8 cellular contexts compared by ENCODE assay signal in genomic region chr16:66474750-66475199, GRCh38. TPM values are rescaled to one million over a fixed set of nuclear protein-coding genes. Genes with fewer than 3 reads are reported as not detected.
DNase-seq lines count a peak whose midpoint lies in the region; TF ChIP-seq lines count a peak whose summit lies in the region.

No MANE protein-coding gene starts in this region.

- no peak overlapping the region for H3K9ac ChIP-seq in smooth muscle cell (ENCODE audit: low read depth)

- no peaks in the 10 kb centered on the region for H3K9me3 Mint-ChIP-seq in activated CD4-positive, alpha-beta T cell treated with anti-CD3 and anti-CD28 coated beads, Interleukin-2, amount 10 ng/mL, durations not matched to agents 24 days and 14 days

- peak overlapping the region; percentile 77 for H3K27ac Mint-ChIP-seq in activated CD4-positive, alpha-beta T cell treated with anti-CD3 and anti-CD28 coated beads, Interleukin-2, amount 10 ng/mL, durations not matched to agents 24 days and 14 days

- no peaks in the 10 kb centered on the region for H3F3A ChIP-seq in smooth muscle cell (ENCODE audit: low read depth)

- H3K4me1 Mint-ChIP-seq in activated CD4-positive, alpha-beta T cell treated with anti-CD3 and anti-CD28 coated beads, Interleukin-2, amount 10 ng/mL, durations not matched to agents 24 days and 14 days: peaks cover 31% of the 10 kb centered on the region

- no peak overlapping the region for H3K4me3 ChIP-seq in H7 (ENCODE audit: insufficient read depth, low read depth, low read length)
- H3K4me3 ChIP-seq in smooth muscle cell: no peak overlapping the region

- peak overlapping the region; percentile 10 for H3K4me3 Mint-ChIP-seq in activated CD4-positive, alpha-beta T cell treated with anti-CD3 and anti-CD28 coated beads, Interleukin-2, amount 10 ng/mL, durations not matched to agents 24 days and 14 days

- no peak overlapping the region for H3K27ac ChIP-seq in smooth muscle cell (ENCODE audit: low read depth)

- H3K27me3 ChIP-seq in H7 (ENCODE audit: control insufficient read depth, insufficient read depth, low read length) (no peaks in the 10 kb centered on the region; the same call in 1 of the 2 replicates), smooth muscle cell (ENCODE audit: low read depth) (peaks cover 7% of the 10 kb centered on the region)

- no peaks in the 10 kb centered on the region for H4K20me1 ChIP-seq in smooth muscle cell (ENCODE audit: low read depth)

- CTCF ChIA-PET in GM10248 (lab: Yijun Ruan, JAX): interaction anchor here (0.8 to 5.3 kb wide), 10 partner anchors 8 to 253 kb away, joined by 3 to 42 read pairs (median 4); no protein-coding TSS in a partner anchor

- no peak for TF ChIP-seq CTCF in GM10248 (IDR thresholded peaks at IDR 0.05; ENCODE audit: control extremely low read depth, extremely low read depth, low read depth, missing control alignments)
- no peak for TF ChIP-seq CTCF in smooth muscle cell (IDR thresholded peaks at IDR 0.05; ENCODE audit: borderline replicate concordance, insufficient read depth, poor library complexity, severe bottlenecking)

- no peaks in the 10 kb centered on the region for H3K27me3 Mint-ChIP-seq in activated CD4-positive, alpha-beta T cell treated with anti-CD3 and anti-CD28 coated beads, Interleukin-2, amount 10 ng/mL, durations not matched to agents 24 days and 14 days

- 72% methylated on average over 4 of the region's 4 CpGs for WGBS in smooth muscle cell (ENCODE audit: low lambda C conversion rate)

- no peaks in the 10 kb centered on the region for H3K9me3 ChIP-seq in smooth muscle cell (replicated peaks; ENCODE audit: low read depth)

- H2AFZ ChIP-seq in smooth muscle cell (ENCODE audit: low read depth): no peak overlapping the region

- H3K36me3 ChIP-seq in H7 (replicated peaks; ENCODE audit: control insufficient read depth, insufficient read depth, low read length) (no peaks in the 10 kb centered on the region), smooth muscle cell (ENCODE audit: low read depth) (no peaks in the 10 kb centered on the region)

- intact Hi-C loops in activated CD4-positive, alpha-beta T cell treated with anti-CD3 and anti-CD28 coated beads, Interleukin-2, amount 10 ng/mL, durations not matched to agents 24 days and 14 days (cut with micrococcal nuclease): loop anchor here (2.0 to 5.0 kb wide), 2 partner anchors 68 to 133 kb away; no protein-coding TSS in a partner anchor

- peak; percentile 80 for DNase-seq in GM10248 (ENCODE audit: extremely low spot score)
- peak; percentile 37 for DNase-seq in H7
- DNase-seq in NCI-H1092 (lab: John Stamatoyannopoulos, UW): peak; percentile 55
- DNase-seq in activated CD4-positive, alpha-beta T cell treated with anti-CD3 and anti-CD28 coated beads, Interleukin-2, amount 10 ng/mL, durations not matched to agents 24 days and 14 days: peak; percentile 90
- DNase-seq in left kidney (ENCODE audit: low read depth, low spot score): peak; percentile 31
- no peak for DNase-seq in amniotic stem cell (lab: John Stamatoyannopoulos, UW)
- no peak for DNase-seq in smooth muscle cell (lab: John Stamatoyannopoulos, UW; ENCODE audit: unreplicated experiment)
- no peak for DNase-seq in cerebellar nuclear complex (lab: John Stamatoyannopoulos, UW)

- H3K4me1 ChIP-seq in smooth muscle cell (ENCODE audit: low read depth): no peaks in the 10 kb centered on the region

- H3K36me3 Mint-ChIP-seq in activated CD4-positive, alpha-beta T cell treated with anti-CD3 and anti-CD28 coated beads, Interleukin-2, amount 10 ng/mL, durations not matched to agents 24 days and 14 days (ENCODE audit: low read depth): no peaks in the 10 kb centered on the region

- no peak overlapping the region for H3K4me2 ChIP-seq in smooth muscle cell

- POLR2A ChIA-PET in GM10248 (lab: Yijun Ruan, JAX): interaction anchor here (0.7 kb wide), 1 partner anchor 112 kb away, joined by 4 read pairs; no protein-coding TSS in a partner anchor

- H3K79me2 ChIP-seq in smooth muscle cell (ENCODE audit: low read depth): no peaks in the 10 kb centered on the region

RNA-seq across cellular contexts. Expression of gene BEAN1, which starts 47.7 kb away (rescaled TPM):
- total RNA-seq in H7 (2014; rRNA removed; shearing (Covaris generic)): 0.03 TPM in 1 of 2 replicates, not detected in the other
- total RNA-seq in activated CD4-positive, alpha-beta T cell treated with anti-CD3 and anti-CD28 coated beads, Interleukin-2, amount 10 ng/mL, durations not matched to agents 24 days and 14 days: not detected in 2 replicates
- total RNA-seq in smooth muscle cell: 0.81 and 0.94 TPM in 2 replicates
- 2.2 and 4.9 TPM in 2 replicates for polyA plus RNA-seq in smooth muscle cell

Comparison
In these comparisons a context has a peak if more than half of its experiments do, and no peak if none do; other contexts are left out.
1. DNase-seq: peak in GM10248 (single experiment), H7 (single experiment), NCI-H1092 (single experiment), activated CD4-positive, alpha-beta T cell treated with anti-CD3 and anti-CD28 coated beads, Interleukin-2, amount 10 ng/mL, durations not matched to agents 24 days and 14 days (single experiment) and left kidney (single experiment); none in amniotic stem cell (single experiment), smooth muscle cell (single experiment) and cerebellar nuclear complex (0 of 2).